In the genomic region with DNA sequence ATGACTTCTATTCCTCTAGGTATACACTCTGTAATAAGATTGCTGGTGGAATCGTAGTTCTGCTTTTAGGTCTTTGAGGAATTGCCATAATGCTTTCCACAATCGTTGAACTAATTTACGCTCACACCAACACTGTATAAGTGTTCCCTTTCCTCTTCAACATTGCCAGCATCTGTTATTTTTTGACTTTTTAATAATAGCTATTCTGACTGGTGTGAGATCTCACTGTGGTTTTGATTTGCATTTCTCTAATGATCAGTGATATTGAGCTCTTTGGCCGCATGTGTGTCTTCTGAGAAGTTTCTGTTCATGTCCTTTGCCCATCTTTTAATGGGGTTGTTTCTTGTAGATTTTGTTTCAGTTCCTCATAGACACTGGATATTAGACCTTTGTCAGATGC, we compare ENCODE assay signal across 10 cellular contexts. TPM values are rescaled to one million over a fixed set of nuclear protein-coding genes. Genes with fewer than 3 reads are reported as not detected.
DNase-seq lines count a peak whose midpoint lies in the region; ATAC-seq, FAIRE-seq and TF ChIP-seq lines count a peak whose summit lies in the region.
"Had no signal": no experiment of that assay in that cellular context is flagged by ENCODE, and none has a peak within 500 bp of the region (broad histone marks: within the 10 kb centered on the region; RNA-seq: fewer than 3 reads in every experiment).

No MANE protein-coding gene starts in this region.

- H3K36me3 ChIP-seq in OCI-LY3 (replicated peaks; ENCODE audit: low read depth, low read length) (peaks cover 75% of the 10 kb centered on the region), hepatocyte (replicated peaks; ENCODE audit: insufficient read depth, low read depth) (no peaks in the 10 kb centered on the region), left ventricle myocardium inferior (peaks cover 81% of the 10 kb centered on the region)

- no peaks in the 10 kb centered on the region for H4K20me1 ChIP-seq in OCI-LY3 (ENCODE audit: insufficient read depth, low read length)
- no peaks in the 10 kb centered on the region for H4K20me1 ChIP-seq in hepatocyte (ENCODE audit: insufficient read depth, poor library complexity, severe bottlenecking)

- H3K9me3 ChIP-seq in OCI-LY3 (ENCODE audit: insufficient read depth, low read length): peaks cover 26% of the 10 kb centered on the region; the same call in 1 of the 2 replicates
- peaks cover 4% of the 10 kb centered on the region for H3K9me3 ChIP-seq in hepatocyte (ENCODE audit: low read depth)
- peaks cover 4% of the 10 kb centered on the region for H3K9me3 ChIP-seq in left ventricle myocardium inferior (replicated peaks)

- H3K27me3 ChIP-seq in OCI-LY3 (ENCODE audit: low read depth, low read length) (no peaks in the 10 kb centered on the region), hepatocyte (no peaks in the 10 kb centered on the region), left ventricle myocardium inferior (ENCODE audit: low read depth) (no peaks in the 10 kb centered on the region)

- no peak overlapping the region for H3K4me3 ChIP-seq in OCI-LY3 (ENCODE audit: low read length)
- no peak overlapping the region for H3K4me3 ChIP-seq in lower leg skin (ENCODE audit: low read depth, poor library complexity, severe bottlenecking)
- H3K4me3 ChIP-seq in hepatocyte: no peak overlapping the region
- H3K4me3 ChIP-seq in left ventricle myocardium inferior: no peak overlapping the region

- H3K4me1 ChIP-seq in OCI-LY3 (ENCODE audit: low read length) (peaks cover 24% of the 10 kb centered on the region), hepatocyte (ENCODE audit: insufficient read depth) (no peaks in the 10 kb centered on the region), left ventricle myocardium inferior (peaks cover 29% of the 10 kb centered on the region)

- no peak overlapping the region for H2AFZ ChIP-seq in OCI-LY3 (ENCODE audit: low read depth, low read length)
- H2AFZ ChIP-seq in hepatocyte: no peak overlapping the region

- 88 to 95% methylated on average over 4 of the region's 4 CpGs for WGBS in lower leg skin, 2 donors
- 96% methylated on average over 4 of the region's 4 CpGs for WGBS in hepatocyte (ENCODE audit: low lambda C conversion rate, missing lambda C conversion rate)

- H3K9ac ChIP-seq in OCI-LY3 (ENCODE audit: low read length): no peak overlapping the region

- DNase-seq in GM12892 (ENCODE audit: insufficient read length) (no peak), omental fat pad (ENCODE audit: low spot score) (no peak), lower leg skin (ENCODE audit: low spot score in 2 of 2) (no peak), hepatocyte (ENCODE audit: low spot score) (no peak), left ventricle myocardium inferior (no peak)
- DNase-seq: kidney had no signal

- H3K27ac ChIP-seq in OCI-LY3 (ENCODE audit: low read length) (peak overlapping the region; percentile 71), hepatocyte (no peak overlapping the region), left ventricle myocardium inferior (replicated peaks) (no peak overlapping the region)
- H3K27ac ChIP-seq: epithelial cell of prostate had no signal

- no peaks in the 10 kb centered on the region for H3K9me2 ChIP-seq in hepatocyte (replicated peaks; ENCODE audit: insufficient read depth)

- ATAC-seq in GM19438 (IDR thresholded peaks at IDR 0.05; ENCODE audit: low read depth, unreplicated experiment) (peak; percentile 96), HG02981 (IDR thresholded peaks at IDR 0.05; ENCODE audit: unreplicated experiment) (peak; percentile 97), omental fat pad (ENCODE audit: low FRiP score) (no peak)

- peak; percentile 74 for FAIRE-seq in GM12892 (lab: Jason Lieb, UNC)
- FAIRE-seq: kidney had no signal

- H3K79me2 ChIP-seq in OCI-LY3 (ENCODE audit: low read length) (no peaks in the 10 kb centered on the region), hepatocyte (no peaks in the 10 kb centered on the region)

- H3K4me2 ChIP-seq in OCI-LY3 (ENCODE audit: low read length) (peak overlapping the region; percentile 21), hepatocyte (no peak overlapping the region)

- intact Hi-C loops in lower leg skin (cut with DNase I; ENCODE audit: low total_unique reads) (no loop called here), left ventricle myocardium inferior (cut with micrococcal nuclease) (no loop called here)

- TF ChIP-seq POLR2A in GM12892 (IDR thresholded peaks at IDR 0.05; ENCODE audit: low read depth, low read length) (no peak), lower leg skin (IDR thresholded peaks at IDR 0.05) (no peak)

- TF ChIP-seq CTCF in OCI-LY3 (IDR thresholded peaks at IDR 0.05; ENCODE audit: low read depth, low read length) (no peak), omental fat pad (IDR thresholded peaks at IDR 0.05) (no peak), lower leg skin (IDR thresholded peaks at IDR 0.05) (no peak), hepatocyte (IDR thresholded peaks at IDR 0.05; ENCODE audit: poor library complexity) (no peak), left ventricle myocardium inferior (IDR thresholded peaks at IDR 0.05; ENCODE audit: borderline replicate concordance) (no peak)

RNA-seq across cellular contexts. Expression of a gene that starts 12.8 kb away (rescaled TPM):
- polyA plus RNA-seq in GM12892 (2012; ENCODE audit: missing spikeins): 7.0 TPM
- total RNA-seq in omental fat pad (10 to 100 TPM in 3 of 4 donors, 1 to 10 TPM in 1; 6.5 to 22.9 (median 10.7) TPM), lower leg skin (1 to 10 TPM; 2.0 to 5.6 (median 2.7) TPM), hepatocyte (5.1 and 5.9 TPM in 2 replicates), left ventricle myocardium inferior (47.9 TPM)
- polyA plus RNA-seq in hepatocyte: 5.8 and 5.9 TPM in 2 replicates

RNA-seq across cellular contexts. Expression of a gene that starts 57.5 kb away (rescaled TPM):
- polyA plus RNA-seq in GM12892 (2012; ENCODE audit: missing spikeins): 27.7 TPM
- total RNA-seq in omental fat pad (100 to 1,000 TPM in 2 of 4 donors, 10 to 100 TPM in 2; 78.2 to 296 (median 108) TPM), lower leg skin (100 to 1,000 TPM; 155 to 440 (median 310) TPM), hepatocyte (164 and 182 TPM in 2 replicates), left ventricle myocardium inferior (15.0 TPM)
- polyA plus RNA-seq in hepatocyte: 160 and 192 TPM in 2 replicates
